ENCODE assay signal across 14 cellular contexts in the genomic region with DNA sequence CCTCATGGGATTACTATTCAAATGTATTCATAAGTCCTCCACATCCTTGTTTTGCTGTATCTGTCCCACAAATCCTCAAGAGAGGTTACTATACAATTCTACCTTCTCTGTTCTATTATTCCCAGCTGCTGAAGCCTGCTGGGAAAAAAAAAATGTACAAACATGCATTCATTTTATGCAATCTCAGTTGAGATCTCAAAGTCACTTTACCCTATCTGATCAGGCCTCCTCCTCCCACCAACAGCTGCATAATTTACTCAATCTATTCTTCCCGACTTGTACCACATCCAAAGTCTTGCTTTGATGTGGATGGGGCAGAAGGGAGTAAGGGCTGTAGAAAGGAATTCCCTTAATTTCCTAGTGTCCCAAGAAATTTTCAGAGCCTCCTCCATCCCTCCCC. TPM values are rescaled to one million over a fixed set of nuclear protein-coding genes. Genes with fewer than 3 reads are reported as not detected.
DNase-seq lines count a peak whose midpoint lies in the region; ATAC-seq and TF ChIP-seq lines count a peak whose summit lies in the region.
"Had no signal": no experiment of that assay in that cellular context is flagged by ENCODE, and none has a peak within 500 bp of the region (broad histone marks: within the 10 kb centered on the region; RNA-seq: fewer than 3 reads in every experiment).

No MANE protein-coding gene starts in this region.

- no peak overlapping the region for H3K4me3 ChIP-seq in CD8-positive, alpha-beta memory T cell (ENCODE audit: low read length)
- no peak overlapping the region for H3K4me3 ChIP-seq in colonic mucosa
- H3K4me3 ChIP-seq: hepatocyte, transverse colon had no signal

- intact Hi-C loops in colonic mucosa (cut with DNase I): loop anchor here (10.0 kb wide), 1 partner anchor 123 kb away; no protein-coding TSS in a partner anchor

- no peaks in the 10 kb centered on the region for H3K27me3 ChIP-seq in CD8-positive, alpha-beta memory T cell (ENCODE audit: insufficient read depth, low read length, poor library complexity, severe bottlenecking)
- H3K27me3 ChIP-seq in colonic mucosa: no peaks in the 10 kb centered on the region
- H3K27me3 ChIP-seq: hepatocyte, transverse colon had no signal

- no peak overlapping the region for H3K9ac ChIP-seq in colonic mucosa (ENCODE audit: low read depth in 2 of 2, low read length in 2 of 2)

- no peak overlapping the region for H3K4me3 Mint-ChIP-seq in CD8-positive, alpha-beta memory T cell
- H3K4me3 Mint-ChIP-seq in activated naive CD8-positive, alpha-beta T cell treated with anti-CD3 and anti-CD28 coated beads, Interleukin-2, amount 50 U/mL, for 24 hours: no peak overlapping the region
- H3K4me3 Mint-ChIP-seq in memory B cell: no peak overlapping the region

- H3K9me3 ChIP-seq in CD8-positive, alpha-beta memory T cell (ENCODE audit: low read length): no peaks in the 10 kb centered on the region
- no peaks in the 10 kb centered on the region for H3K9me3 ChIP-seq in colonic mucosa
- H3K9me3 ChIP-seq: transverse colon had no signal

- no peaks in the 10 kb centered on the region for H3K9me3 Mint-ChIP-seq in CD8-positive, alpha-beta memory T cell
- no peaks in the 10 kb centered on the region for H3K9me3 Mint-ChIP-seq in activated naive CD8-positive, alpha-beta T cell treated with anti-CD3 and anti-CD28 coated beads, Interleukin-2, amount 50 U/mL, for 24 hours
- no peaks in the 10 kb centered on the region for H3K9me3 Mint-ChIP-seq in memory B cell

- H3K36me3 ChIP-seq in CD8-positive, alpha-beta memory T cell (ENCODE audit: insufficient read depth, low read length): peaks cover 13% of the 10 kb centered on the region
- no peaks in the 10 kb centered on the region for H3K36me3 ChIP-seq in colonic mucosa

- H3K27ac ChIP-seq in CD8-positive, alpha-beta memory T cell (ENCODE audit: low read depth, low read length): no peak overlapping the region
- H3K27ac ChIP-seq in colonic mucosa: no peak overlapping the region
- H3K27ac ChIP-seq: hepatocyte, transverse colon had no signal

- H3K4me1 Mint-ChIP-seq in CD8-positive, alpha-beta memory T cell: peaks cover 29 to 57% (median 53%) of the 10 kb centered on the region in 3 donors
- H3K4me1 Mint-ChIP-seq in activated naive CD8-positive, alpha-beta T cell treated with anti-CD3 and anti-CD28 coated beads, Interleukin-2, amount 50 U/mL, for 24 hours: peaks cover 36% of the 10 kb centered on the region
- H3K4me1 Mint-ChIP-seq in memory B cell: peaks cover 13% of the 10 kb centered on the region

- H3K27me3 Mint-ChIP-seq in CD8-positive, alpha-beta memory T cell: no peaks in the 10 kb centered on the region
- H3K27me3 Mint-ChIP-seq in activated naive CD8-positive, alpha-beta T cell treated with anti-CD3 and anti-CD28 coated beads, Interleukin-2, amount 50 U/mL, for 24 hours: no peaks in the 10 kb centered on the region
- H3K27me3 Mint-ChIP-seq in memory B cell: no peaks in the 10 kb centered on the region

- no peak for DNase-seq in CD8-positive, alpha-beta memory T cell
- DNase-seq in LHCN-M2 (ENCODE audit: low read depth): peak; percentile 47
- no peak for DNase-seq in activated naive CD8-positive, alpha-beta T cell treated with anti-CD3 and anti-CD28 coated beads, Interleukin-2, amount 50 U/mL, for 24 hours
- DNase-seq in memory B cell (ENCODE audit: low spot score in 2 of 2): no peak
- no peak for DNase-seq in NCI-H2227 (lab: John Stamatoyannopoulos, UW; ENCODE audit: unreplicated experiment)
- DNase-seq in NOMO-1 (lab: John Stamatoyannopoulos, UW; ENCODE audit: unreplicated experiment in 2 of 2): no peak
- no peak for DNase-seq in colonic mucosa
- DNase-seq: cortex of kidney, GOT3, midbrain, NCI-H2029 treated with DMSO at 0.1 percent for 48 hours, transverse colon had no signal

- no peak for ATAC-seq in activated naive CD8-positive, alpha-beta T cell treated with anti-CD3 and anti-CD28 coated beads, Interleukin-2, amount 50 U/mL, for 24 hours
- no peak for ATAC-seq in memory B cell (ENCODE audit: low read depth)
- ATAC-seq: sciatic nerve had no signal

- H3K36me3 Mint-ChIP-seq in CD8-positive, alpha-beta memory T cell: peaks cover 0 to 59% (median 12%) of the 10 kb centered on the region in 3 donors
- H3K36me3 Mint-ChIP-seq in activated naive CD8-positive, alpha-beta T cell treated with anti-CD3 and anti-CD28 coated beads, Interleukin-2, amount 50 U/mL, for 24 hours (ENCODE audit: low read depth): peaks cover 37% of the 10 kb centered on the region
- H3K36me3 Mint-ChIP-seq in memory B cell: peaks cover 21% of the 10 kb centered on the region

- CTCF ChIA-PET in CD8-positive, alpha-beta memory T cell (lab: Charles Lee): no interaction called here

- peak overlapping the region in 6 of 8 donors; percentile 0 to 64 (median 10) for H3K27ac Mint-ChIP-seq in CD8-positive, alpha-beta memory T cell
- peak overlapping the region; percentile 17 for H3K27ac Mint-ChIP-seq in activated naive CD8-positive, alpha-beta T cell treated with anti-CD3 and anti-CD28 coated beads, Interleukin-2, amount 50 U/mL, for 24 hours
- peak overlapping the region; percentile 10 for H3K27ac Mint-ChIP-seq in memory B cell

- TF ChIP-seq CTCF in colonic mucosa (IDR thresholded peaks at IDR 0.05): no peak

- POLR2A ChIA-PET in CD8-positive, alpha-beta memory T cell (lab: Charles Lee): no interaction called here

- H3K4me1 ChIP-seq in CD8-positive, alpha-beta memory T cell (ENCODE audit: insufficient read depth, low read length): no peaks in the 10 kb centered on the region
- H3K4me1 ChIP-seq in colonic mucosa: no peaks in the 10 kb centered on the region
- H3K4me1 ChIP-seq: transverse colon had no signal

RNA-seq across cellular contexts. Expression of a gene that starts 28.6 kb away (rescaled TPM):
- 10 to 100 TPM; 82.2 to 86.3 TPM for total RNA-seq in CD8-positive, alpha-beta memory T cell
- 129 TPM for polyA plus RNA-seq in CD8-positive, alpha-beta memory T cell
- total RNA-seq in LHCN-M2 (2014; rRNA removed) (50.5 and 57.9 TPM in 2 replicates), colonic mucosa (10 to 100 TPM; 25.5 to 41.2 TPM)
- 20.2 TPM for polyA plus RNA-seq in LHCN-M2 (2012)

RNA-seq across cellular contexts. Expression of a gene that starts 59.5 kb away (rescaled TPM):
- total RNA-seq in CD8-positive, alpha-beta memory T cell: 10 to 100 TPM; 22.8 to 26.8 TPM
- 14.9 TPM for polyA plus RNA-seq in CD8-positive, alpha-beta memory T cell
- total RNA-seq in LHCN-M2 (2014; rRNA removed): 41.0 and 42.3 TPM in 2 replicates
- 15.7 TPM for polyA plus RNA-seq in LHCN-M2 (2012)
- total RNA-seq in colonic mucosa: 10 to 100 TPM; 36.9 to 56.6 TPM
